12 cellular contexts compared by ENCODE assay signal in the genomic region with DNA sequence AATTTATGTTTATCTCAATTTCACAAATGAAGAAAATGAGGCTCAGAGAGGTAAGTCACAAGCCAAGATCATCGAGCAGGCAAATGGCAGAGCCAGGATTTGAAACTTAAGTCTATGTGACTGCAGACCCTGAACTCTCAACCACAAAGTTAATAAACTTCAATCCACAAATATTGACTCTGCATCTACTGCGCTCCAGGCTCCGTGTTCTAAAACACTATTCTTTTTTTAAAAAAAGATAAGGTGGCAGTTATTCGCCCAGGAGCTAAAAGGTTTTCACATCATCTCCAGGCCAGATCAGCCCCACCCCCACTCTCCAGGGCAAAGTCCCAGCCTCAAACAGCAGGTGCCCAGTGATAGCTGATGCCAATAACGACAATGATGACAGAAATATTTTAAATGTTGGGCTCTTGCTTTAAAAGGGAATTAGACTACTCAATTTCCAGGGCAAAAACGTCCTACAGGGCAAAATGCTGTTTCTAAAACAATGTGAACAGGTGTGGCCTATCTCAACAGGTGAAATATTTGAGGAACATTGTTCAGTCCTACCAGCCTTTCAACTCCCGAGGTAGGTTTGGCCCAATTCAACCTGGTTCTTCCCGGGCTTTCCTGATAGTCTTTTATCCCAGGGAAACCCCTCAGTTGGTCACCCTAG.
A peak's percentile ranks its signal among the peaks of the same experiment; 100 is the strongest.
DNase-seq lines count a peak whose midpoint lies in the region; ATAC-seq, FAIRE-seq and TF ChIP-seq lines count a peak whose summit lies in the region.
"Had no signal": no experiment of that assay in that cellular context is flagged by ENCODE, and none has a peak within 500 bp of the region (broad histone marks: within the 10 kb centered on the region; RNA-seq: fewer than 3 reads in every experiment).

No MANE protein-coding gene starts in this region.

- H3K9ac ChIP-seq in H1 (replicated peaks in 1 of 4; ENCODE audit: extremely low read depth in 1 of 4, low read depth in 3 of 4, low read length in 3 of 4) (no peak overlapping the region), mucosa of rectum (ENCODE audit: low read depth in 1 of 2, low read length in 2 of 2) (peak overlapping the region in 1 of 2 donors; percentile 11)

- H3K27ac ChIP-seq in H1 (ENCODE audit: low read depth, low read length) (peak overlapping the region; percentile 40; the same call in 1 of the 2 replicates), mucosa of rectum (ENCODE audit: low read depth in 2 of 2, low read length in 2 of 2) (peak overlapping the region; percentile 64 to 88), urinary bladder (ENCODE audit: low read depth) (peak overlapping the region; percentile 60)

- H3K4me2 ChIP-seq in H1 (ENCODE audit: insufficient read depth in 1 of 2, low read depth in 2 of 2, low read length in 2 of 2): peak overlapping the region; percentile 34 to 62

- peak; percentile 22 for DNase-seq in NCI-H748 (lab: John Stamatoyannopoulos, UW; ENCODE audit: unreplicated experiment)
- no peak for DNase-seq in NCI-H748 treated with DMSO at 0.1 percent for 48 hours (lab: John Stamatoyannopoulos, UW)
- no peak for DNase-seq in H1 (ENCODE audit: low read depth in 1 of 2, low spot score in 2 of 2)
- no peak for DNase-seq in HPDE6-E6E7 (ENCODE audit: extremely low spot score)
- DNase-seq in effector CD8-positive, alpha-beta T cell (lab: John Stamatoyannopoulos, UW): no peak
- DNase-seq: ACHN; activated CD8-positive, alpha-beta memory T cell treated with anti-CD3 and anti-CD28 coated beads, Interleukin-2, amount 50 U/mL, for 48 hours; posterior cingulate gyrus; SIG-M5 had no signal

- CTCF ChIA-PET in H1 (lab: Charles Lee; ENCODE audit: partially characterized antibody): interaction anchor here (1.2 to 7.6 kb wide), 4 partner anchors 29 to 102 kb away, joined by 5 to 61 read pairs (median 12); no protein-coding TSS in a partner anchor

- peak overlapping the region; percentile 40; the same call in 1 of the 2 replicates for H3K18ac ChIP-seq in H1 (ENCODE audit: extremely low read depth, low read length)

- H3K56ac ChIP-seq in H1 (replicated peaks; ENCODE audit: insufficient read length, low read depth, low read length): no peak overlapping the region

- H3K4me3 ChIP-seq in H1 (ENCODE audit: extremely low read depth in 1 of 4, insufficient read depth in 2 of 4, low read depth in 3 of 4, low read length in 4 of 4) (no peak overlapping the region; a peak in 1 of 8 replicates), mucosa of rectum (ENCODE audit: low read length in 2 of 2) (no peak overlapping the region), urinary bladder (ENCODE audit: low read depth, low read length) (no peak overlapping the region)

- H3K4me1 ChIP-seq in H1 (replicated peaks in 1 of 4; ENCODE audit: control insufficient read depth in 3 of 4, insufficient read depth in 4 of 4, low read length in 3 of 4) (peaks cover 13 to 33% (median 24%) of the 10 kb centered on the region in 4 experiments), mucosa of rectum (ENCODE audit: control insufficient read depth in 2 of 2, insufficient read depth in 2 of 2, low read length in 2 of 2) (peaks cover 34 to 52% of the 10 kb centered on the region in 2 donors), urinary bladder (ENCODE audit: insufficient read depth) (peaks cover under 1% of the 10 kb centered on the region)

- no peak overlapping the region for H4K91ac ChIP-seq in H1 (replicated peaks; ENCODE audit: insufficient read length, low read length)

- 57% methylated on average over 8 of the region's 8 CpGs; no CpG with 5 or more reads in 1 of the 2 experiments for WGBS in H1 (ENCODE audit: extremely low coverage in 1 of 2, insufficient coverage in 1 of 2, insufficient read length in 1 of 2, insufficient replicate concordance in 2 of 2, low coverage in 1 of 2, low lambda C conversion rate in 2 of 2, missing lambda C conversion rate in 1 of 2), 2 experiments
- WGBS in urinary bladder: 47% methylated on average over 8 of the region's 8 CpGs

- H3K23ac ChIP-seq in H1 (ENCODE audit: insufficient read length): no peak overlapping the region

- H2BK5ac ChIP-seq in H1 (ENCODE audit: low read depth, low read length): no peak overlapping the region

- no peak for TF ChIP-seq POLR2A in H1 (IDR thresholded peaks at IDR 0.05; ENCODE audit: control extremely low read depth in 1 of 2, low read depth in 2 of 2, low read length in 2 of 2)

- H3K36me3 ChIP-seq in H1 (ENCODE audit: control insufficient read depth in 2 of 4, insufficient read depth in 4 of 4, low read length in 3 of 4): no peaks in the 10 kb centered on the region
- H3K36me3 ChIP-seq in mucosa of rectum (ENCODE audit: control insufficient read depth in 2 of 2, insufficient read depth in 2 of 2, low read length in 2 of 2): no peaks in the 10 kb centered on the region
- H3K36me3 ChIP-seq in urinary bladder (ENCODE audit: insufficient read depth): no peaks in the 10 kb centered on the region

- H2BK15ac ChIP-seq in H1 (ENCODE audit: low read length): no peak overlapping the region

- H2AK5ac ChIP-seq in H1 (ENCODE audit: low read depth, low read length): no peak overlapping the region; the same call in 1 of the 2 replicates

- no peak overlapping the region for H2AFZ ChIP-seq in H1 (ENCODE audit: low read length)

- no peaks in the 10 kb centered on the region for H3K23me2 ChIP-seq in H1 (ENCODE audit: low read depth, low read length)

- no peak for TF ChIP-seq RAD21 in H1 (IDR thresholded peaks at IDR 0.05 in 1 of 2, conservative IDR thresholded peaks at IDR 0.05 in 1 of 2; ENCODE audit: low read depth in 2 of 2, low read length in 2 of 2)

- ATAC-seq in GM21381 (IDR thresholded peaks at IDR 0.05; ENCODE audit: unreplicated experiment): no peak

- no peaks in the 10 kb centered on the region for H4K20me1 ChIP-seq in H1 (replicated peaks in 1 of 2; ENCODE audit: control insufficient read depth in 1 of 2, insufficient read depth in 2 of 2, low read length in 2 of 2)

- peak overlapping the region; percentile 5; the same call in 1 of the 2 replicates for H2BK12ac ChIP-seq in H1 (ENCODE audit: low read depth, low read length)

- H3K9me3 ChIP-seq in H1 (ENCODE audit: insufficient read depth in 2 of 2, low read depth in 1 of 2, low read length in 1 of 2): no peaks in the 10 kb centered on the region
- H3K9me3 ChIP-seq in mucosa of rectum (ENCODE audit: control insufficient read depth in 2 of 2, low read length in 2 of 2): no peaks in the 10 kb centered on the region

- no peak for TF ChIP-seq EP300 in H1 (IDR thresholded peaks at IDR 0.05; ENCODE audit: borderline replicate concordance in 1 of 2, low read depth in 2 of 2, low read length in 2 of 2)

- H3K79me1 ChIP-seq in H1 (ENCODE audit: low read depth, low read length): no peaks in the 10 kb centered on the region

- H2BK20ac ChIP-seq in H1 (ENCODE audit: low read length): no peak overlapping the region

- FAIRE-seq in H1 (lab: Jason Lieb, UNC): peak; percentile 7

- TF ChIP-seq CTCF in H1 (IDR thresholded peaks at IDR 0.05; ENCODE audit: control extremely low read depth in 1 of 3, insufficient read depth in 1 of 3, low read depth in 1 of 3, low read length in 3 of 3): no peak

- no peak overlapping the region for H4K8ac ChIP-seq in H1 (ENCODE audit: extremely low read depth, insufficient read depth, low read length)

- peak overlapping the region; percentile 19 for H4K5ac ChIP-seq in H1 (ENCODE audit: insufficient read length, low read depth, low read length)

- no peak overlapping the region for H2BK120ac ChIP-seq in H1 (replicated peaks; ENCODE audit: low read depth, low read length)

- no peak overlapping the region for H3K14ac ChIP-seq in H1 (ENCODE audit: insufficient read length)

- H3K27me3 ChIP-seq in H1 (replicated peaks in 1 of 4; ENCODE audit: control insufficient read depth in 3 of 4, extremely low read depth in 1 of 4, insufficient read depth in 3 of 4, low read length in 3 of 4): no peaks in the 10 kb centered on the region
- H3K27me3 ChIP-seq in mucosa of rectum (ENCODE audit: control insufficient read depth in 2 of 2, insufficient read depth in 2 of 2, low read length in 2 of 2): no peaks in the 10 kb centered on the region

- peaks cover 0 to 24% of the 10 kb centered on the region in 2 experiments; a peak in 2 of 4 replicates for H3K79me2 ChIP-seq in H1 (ENCODE audit: control insufficient read depth in 1 of 2, insufficient read depth in 2 of 2, low read length in 2 of 2)

- POLR2A ChIA-PET in H1 (lab: Charles Lee; ENCODE audit: partially characterized antibody): interaction anchor here (0.6 to 1.4 kb wide), 4 partner anchors 10 to 85 kb away, joined by 3 to 4 read pairs (median 4); no protein-coding TSS in a partner anchor

- H3K4ac ChIP-seq in H1 (replicated peaks; ENCODE audit: insufficient read length, low read depth, low read length): no peak overlapping the region

TF ChIP-seq in H1, 55 proteins besides CTCF, POLR2A, EP300 and RAD21:
- TF ChIP-seq KDM1A (IDR thresholded peaks at IDR 0.05; ENCODE audit: borderline replicate concordance, low read length): no peak
- TF ChIP-seq NANOG (IDR thresholded peaks at IDR 0.05; ENCODE audit: insufficient read depth, low read depth, low read length, poor library complexity, severe bottlenecking): no peak
- TF ChIP-seq SP1 (IDR thresholded peaks at IDR 0.05; ENCODE audit: low read depth, low read length): 0 out of 2 replicates have a peak, but pooled peaks have one; percentile 3
